ENCODE assay signal across 20 cellular contexts in genomic region chr3:181610083-181610972, GRCh38.
DNase-seq lines count a peak whose midpoint lies in the region; ATAC-seq, FAIRE-seq and TF ChIP-seq lines count a peak whose summit lies in the region.
"Had no signal": no experiment of that assay in that cellular context is flagged by ENCODE, and none has a peak within 500 bp of the region (broad histone marks: within the 10 kb centered on the region; RNA-seq: fewer than 3 reads in every experiment).

No MANE protein-coding gene starts in this region.

- no peak for TF ChIP-seq RAD21 in H1 (IDR thresholded peaks at IDR 0.05 in 1 of 2, conservative IDR thresholded peaks at IDR 0.05 in 1 of 2; ENCODE audit: low read depth in 2 of 2, low read length in 2 of 2)

- no peak overlapping the region for H2BK120ac ChIP-seq in H9 (ENCODE audit: low read depth, low read length, poor library complexity, severe bottlenecking)
- no peak overlapping the region for H2BK120ac ChIP-seq in H1 (replicated peaks; ENCODE audit: low read depth, low read length)

- H2AFZ ChIP-seq in H9 (ENCODE audit: low read length) (no peak overlapping the region), H1 (ENCODE audit: low read length) (no peak overlapping the region)

- no peak overlapping the region for H3K4ac ChIP-seq in H9 (ENCODE audit: low read depth, low read length)
- H3K4ac ChIP-seq in H1 (replicated peaks; ENCODE audit: insufficient read length, low read depth, low read length), result peak overlapping the region; percentile 5

- H3K27ac Mint-ChIP-seq in H9 (peak overlapping the region in 2 of 3 experiments; percentile 78 to 96; a peak in 3 of 7 replicates), nephron progenitor cell (peak overlapping the region; percentile 83)
- H3K27ac Mint-ChIP-seq: activated naive CD8-positive, alpha-beta T cell treated with anti-CD3 and anti-CD28 coated beads for 36 hours; activated T-cell treated with anti-CD3 and anti-CD28 coated beads, Interleukin-2, amount 50 U/mL, for 72 hours; CD4-positive, CD25-positive, alpha-beta regulatory T cell; stimulated activated effector memory CD8-positive, alpha-beta T cell treated with anti-CD3 and anti-CD28 coated beads, Interleukin-12 subunit alpha, Interleukin-12 subunit beta, amount 100 ng/mL, for 72 hours had no signal

- H3K4me1 Mint-ChIP-seq in H9 (peaks cover 35 to 42% of the 10 kb centered on the region in 2 experiments), nephron progenitor cell (peaks cover 52% of the 10 kb centered on the region)
- H3K4me1 Mint-ChIP-seq: activated naive CD8-positive, alpha-beta T cell treated with anti-CD3 and anti-CD28 coated beads for 36 hours; CD4-positive, CD25-positive, alpha-beta regulatory T cell; stimulated activated effector memory CD8-positive, alpha-beta T cell treated with anti-CD3 and anti-CD28 coated beads, Interleukin-12 subunit alpha, Interleukin-12 subunit beta, amount 100 ng/mL, for 72 hours had no signal

- POLR2A ChIA-PET in H1 (lab: Charles Lee; ENCODE audit: partially characterized antibody), result no interaction called here

- H4K5ac ChIP-seq in H9 (ENCODE audit: insufficient read length, low read depth, low read length), result no peak overlapping the region
- H4K5ac ChIP-seq in H1 (ENCODE audit: insufficient read length, low read depth, low read length), result peak overlapping the region; percentile 39

- H3K4me2 ChIP-seq in H9 (ENCODE audit: insufficient read depth, insufficient read length, low read length), result no peak overlapping the region
- H3K4me2 ChIP-seq in H1 (ENCODE audit: insufficient read depth in 1 of 2, low read depth in 2 of 2, low read length in 2 of 2), result peak overlapping the region; percentile 9 to 70; a peak in 2 of 4 replicates

- H3K79me2 ChIP-seq in H9 (ENCODE audit: insufficient read depth, low read length), result no peaks in the 10 kb centered on the region
- no peaks in the 10 kb centered on the region for H3K79me2 ChIP-seq in H1 (ENCODE audit: control insufficient read depth in 1 of 2, insufficient read depth in 2 of 2, low read length in 2 of 2)

- H3K9me3 ChIP-seq in H9 (ENCODE audit: control insufficient read depth, low read depth, low read length), result no peaks in the 10 kb centered on the region
- H3K9me3 ChIP-seq in H1 (ENCODE audit: insufficient read depth in 2 of 2, low read depth in 1 of 2, low read length in 1 of 2), result no peaks in the 10 kb centered on the region
- H3K9me3 ChIP-seq: heart right ventricle, transverse colon had no signal

- TF ChIP-seq CTCF in H9 (conservative IDR thresholded peaks at IDR 0.05) (no peak), H1 (IDR thresholded peaks at IDR 0.05; ENCODE audit: control extremely low read depth in 1 of 3, insufficient read depth in 1 of 3, low read depth in 1 of 3, low read length in 3 of 3) (no peak), nephron progenitor cell (IDR thresholded peaks at IDR 0.05) (no peak)

- no peak for TF ChIP-seq EP300 in H1 (IDR thresholded peaks at IDR 0.05; ENCODE audit: borderline replicate concordance in 1 of 2, low read depth in 2 of 2, low read length in 2 of 2)

- no peaks in the 10 kb centered on the region for H3K23me2 ChIP-seq in H9 (ENCODE audit: insufficient read length, low read depth, low read length, poor library complexity, severe bottlenecking)
- no peaks in the 10 kb centered on the region; the same call in 1 of the 2 replicates for H3K23me2 ChIP-seq in H1 (ENCODE audit: low read depth, low read length)

- H3K27ac ChIP-seq in H9 (ENCODE audit: insufficient read length, low read depth, low read length), result no peak overlapping the region
- H3K27ac ChIP-seq in H1 (ENCODE audit: low read depth, low read length), result no peak overlapping the region
- H3K27ac ChIP-seq: cardiac muscle cell, heart right ventricle, SK-N-MC, transverse colon had no signal

- no peak for DNase-seq in H9
- DNase-seq in NCI-H69 (lab: John Stamatoyannopoulos, UW), result peak; percentile 49
- DNase-seq in H1 (ENCODE audit: low read depth in 1 of 2, low spot score in 2 of 2), result no peak
- no peak for DNase-seq in nephron progenitor cell
- DNase-seq in head of caudate nucleus, result no peak
- no peak for DNase-seq in glomerular visceral epithelial cell (ENCODE audit: extremely low spot score)
- DNase-seq: activated CD4-positive, CD25-positive, alpha-beta regulatory T cell; activated naive CD8-positive, alpha-beta T cell treated with anti-CD3 and anti-CD28 coated beads for 36 hours; activated T-cell treated with anti-CD3 and anti-CD28 coated beads, Interleukin-2, amount 50 U/mL, for 72 hours; CD4-positive, CD25-positive, alpha-beta regulatory T cell; effector memory CD4-positive, alpha-beta T cell; heart right ventricle; NCI-H1694; transverse colon had no signal

- no peaks in the 10 kb centered on the region for H3K9me3 Mint-ChIP-seq in H9
- no peaks in the 10 kb centered on the region for H3K9me3 Mint-ChIP-seq in nephron progenitor cell
- H3K9me3 Mint-ChIP-seq: activated naive CD8-positive, alpha-beta T cell treated with anti-CD3 and anti-CD28 coated beads for 36 hours had no signal

- H2BK15ac ChIP-seq in H9 (ENCODE audit: low read depth, low read length) (no peak overlapping the region), H1 (ENCODE audit: low read length) (no peak overlapping the region)

- no peak for ATAC-seq in HG03280 (IDR thresholded peaks at IDR 0.05; ENCODE audit: unreplicated experiment)
- no peak for ATAC-seq in GM19452 (IDR thresholded peaks at IDR 0.05; ENCODE audit: unreplicated experiment)
- ATAC-seq: activated T-cell treated with anti-CD3 and anti-CD28 coated beads, Interleukin-2, amount 50 U/mL, for 72 hours; heart right ventricle; Panc1; stimulated activated effector memory CD8-positive, alpha-beta T cell treated with anti-CD3 and anti-CD28 coated beads, Interleukin-12 subunit alpha, Interleukin-12 subunit beta, amount 100 ng/mL, for 72 hours had no signal

- H3K36me3 Mint-ChIP-seq in H9 (ENCODE audit: insufficient read depth in 1 of 3, low read depth in 3 of 3) (no peaks in the 10 kb centered on the region), nephron progenitor cell (ENCODE audit: low read depth) (no peaks in the 10 kb centered on the region)
- H3K36me3 Mint-ChIP-seq: activated naive CD8-positive, alpha-beta T cell treated with anti-CD3 and anti-CD28 coated beads for 36 hours; CD4-positive, CD25-positive, alpha-beta regulatory T cell; stimulated activated effector memory CD8-positive, alpha-beta T cell treated with anti-CD3 and anti-CD28 coated beads, Interleukin-12 subunit alpha, Interleukin-12 subunit beta, amount 100 ng/mL, for 72 hours had no signal

- intact Hi-C loops in head of caudate nucleus (cut with DNase I), result loop anchor here (5.0 kb wide), 1 partner anchor 43 kb away; no protein-coding TSS in a partner anchor

- H4K20me1 ChIP-seq in H9 (ENCODE audit: control insufficient read depth, insufficient read depth, insufficient read length), result no peaks in the 10 kb centered on the region
- H4K20me1 ChIP-seq in H1 (replicated peaks in 1 of 2; ENCODE audit: control insufficient read depth in 1 of 2, insufficient read depth in 2 of 2, low read length in 2 of 2), result no peaks in the 10 kb centered on the region

- H2BK5ac ChIP-seq in H9 (ENCODE audit: insufficient read length, low read length) (no peak overlapping the region), H1 (ENCODE audit: low read depth, low read length) (peak overlapping the region; percentile 71; the same call in 1 of the 2 replicates)

- H3K9ac ChIP-seq in H9 (ENCODE audit: extremely low read depth, insufficient read length, low read length), result no peak overlapping the region
- no peak overlapping the region for H3K9ac ChIP-seq in H1 (replicated peaks in 1 of 4; ENCODE audit: extremely low read depth in 1 of 4, low read depth in 3 of 4, low read length in 3 of 4)

- H3K27me3 Mint-ChIP-seq in H9 (ENCODE audit: low read depth), result no peaks in the 10 kb centered on the region
- H3K27me3 Mint-ChIP-seq in nephron progenitor cell (ENCODE audit: low read depth, poor library complexity), result no peaks in the 10 kb centered on the region
- H3K27me3 Mint-ChIP-seq: activated naive CD8-positive, alpha-beta T cell treated with anti-CD3 and anti-CD28 coated beads for 36 hours; CD4-positive, CD25-positive, alpha-beta regulatory T cell had no signal

- no peak for FAIRE-seq in H1 (lab: Jason Lieb, UNC)

- H2BK20ac ChIP-seq in H9 (ENCODE audit: low read depth, low read length, poor library complexity, severe bottlenecking) (no peak overlapping the region), H1 (ENCODE audit: low read length) (no peak overlapping the region)

- no peak overlapping the region for H2AK5ac ChIP-seq in H9 (ENCODE audit: insufficient read length, low read length)
- H2AK5ac ChIP-seq in H1 (ENCODE audit: low read depth, low read length), result no peak overlapping the region; the same call in 1 of the 2 replicates

- H3K4me3 Mint-ChIP-seq in H9 (no peak overlapping the region), nephron progenitor cell (no peak overlapping the region)
- H3K4me3 Mint-ChIP-seq: activated naive CD8-positive, alpha-beta T cell treated with anti-CD3 and anti-CD28 coated beads for 36 hours; activated T-cell treated with anti-CD3 and anti-CD28 coated beads, Interleukin-2, amount 50 U/mL, for 72 hours; CD4-positive, CD25-positive, alpha-beta regulatory T cell; stimulated activated effector memory CD8-positive, alpha-beta T cell treated with anti-CD3 and anti-CD28 coated beads, Interleukin-12 subunit alpha, Interleukin-12 subunit beta, amount 100 ng/mL, for 72 hours had no signal

- H3K56ac ChIP-seq in H9 (ENCODE audit: insufficient read length, low read depth, low read length) (no peak overlapping the region), H1 (replicated peaks; ENCODE audit: insufficient read length, low read depth, low read length) (no peak overlapping the region)

- WGBS in H9 (ENCODE audit: extremely low coverage, insufficient read length, low lambda C conversion rate), result no CpG with 5 or more reads among the region's 4 CpGs
- WGBS in H1 (ENCODE audit: extremely low coverage in 1 of 2, insufficient coverage in 1 of 2, insufficient read length in 1 of 2, insufficient replicate concordance in 2 of 2, low coverage in 1 of 2, low lambda C conversion rate in 2 of 2, missing lambda C conversion rate in 1 of 2), 2 experiments, result 43% methylated on average over 4 of the region's 4 CpGs; no CpG with 5 or more reads in 1 of the 2 experiments

- no peak overlapping the region for H3K23ac ChIP-seq in H9 (ENCODE audit: insufficient read length, low read depth, low read length)
- no peak overlapping the region for H3K23ac ChIP-seq in H1 (ENCODE audit: insufficient read length)

- H4K91ac ChIP-seq in H9 (ENCODE audit: insufficient read length, low read depth, low read length), result no peak overlapping the region
- no peak overlapping the region for H4K91ac ChIP-seq in H1 (replicated peaks; ENCODE audit: insufficient read length, low read length)

- H3K4me1 ChIP-seq in H9 (ENCODE audit: insufficient read depth, low read length), result no peaks in the 10 kb centered on the region; the same call in 1 of the 2 replicates
- peaks cover 0 to 7% (median 5%) of the 10 kb centered on the region in 4 experiments; a peak in 4 of 7 replicates for H3K4me1 ChIP-seq in H1 (replicated peaks in 1 of 4; ENCODE audit: control insufficient read depth in 3 of 4, insufficient read depth in 4 of 4, low read length in 3 of 4)
- H3K4me1 ChIP-seq: heart right ventricle, transverse colon had no signal

- no peaks in the 10 kb centered on the region for H3K36me3 ChIP-seq in H1 (ENCODE audit: control insufficient read depth in 2 of 4, insufficient read depth in 4 of 4, low read length in 3 of 4)
- H3K36me3 ChIP-seq: cardiac muscle cell, heart right ventricle, transverse colon had no signal

- no peak for TF ChIP-seq POLR2A in H1 (IDR thresholded peaks at IDR 0.05; ENCODE audit: control extremely low read depth in 1 of 2, low read depth in 2 of 2, low read length in 2 of 2)

- no peak overlapping the region for H2BK12ac ChIP-seq in H9 (ENCODE audit: insufficient read length, low read depth, low read length)
- peak overlapping the region; percentile 44; the same call in 1 of the 2 replicates for H2BK12ac ChIP-seq in H1 (ENCODE audit: low read depth, low read length)

- H3K14ac ChIP-seq in H9 (ENCODE audit: insufficient read depth, low read length) (no peak overlapping the region), H1 (ENCODE audit: insufficient read length) (no peak overlapping the region)

- H3K27me3 ChIP-seq in H9 (ENCODE audit: insufficient read depth, low read length) (no peaks in the 10 kb centered on the region), H1 (replicated peaks in 1 of 4; ENCODE audit: control insufficient read depth in 3 of 4, extremely low read depth in 1 of 4, insufficient read depth in 3 of 4, low read length in 3 of 4) (no peaks in the 10 kb centered on the region)
- H3K27me3 ChIP-seq: cardiac muscle cell, heart right ventricle, transverse colon had no signal

- no peak overlapping the region for H3T11ph ChIP-seq in H9 (ENCODE audit: low read length)

- no peak overlapping the region for H3K18ac ChIP-seq in H9 (ENCODE audit: insufficient read length, low read depth, low read length)
- H3K18ac ChIP-seq in H1 (ENCODE audit: extremely low read depth, low read length), result no peak overlapping the region

- peak overlapping the region in 1 of 4 experiments; percentile 27; a peak in 1 of 8 replicates for H3K4me3 ChIP-seq in H1 (ENCODE audit: extremely low read depth in 1 of 4, insufficient read depth in 2 of 4, low read depth in 3 of 4, low read length in 4 of 4)
- H3K4me3 ChIP-seq: cardiac muscle cell, heart right ventricle, SK-N-MC, transverse colon had no signal

- H4K8ac ChIP-seq in H9 (replicated peaks; ENCODE audit: insufficient read length, low read depth, low read length) (no peak overlapping the region), H1 (ENCODE audit: extremely low read depth, insufficient read depth, low read length) (no peak overlapping the region)

- CTCF ChIA-PET in H1 (lab: Charles Lee; ENCODE audit: partially characterized antibody), result interaction anchor here (0.6 to 1.4 kb wide), 3 partner anchors 9 to 90 kb away, joined by 3 to 4 read pairs (median 3); no protein-coding TSS in a partner anchor

- H3K79me1 ChIP-seq in H9 (ENCODE audit: insufficient read depth, low read depth, low read length, poor library complexity, severe bottlenecking) (no peaks in the 10 kb centered on the region), H1 (ENCODE audit: low read depth, low read length) (no peaks in the 10 kb centered on the region)
